In genomic region chr5:108728566-108729305, GRCh38 we compare ENCODE assay signal across 8 cellular contexts. TPM values are rescaled to one million over a fixed set of nuclear protein-coding genes. Genes with fewer than 3 reads are reported as not detected.
DNase-seq lines count a peak whose midpoint lies in the region; ATAC-seq and TF ChIP-seq lines count a peak whose summit lies in the region.

No MANE protein-coding gene starts in this region.

- no peaks in the 10 kb centered on the region for H3K27me3 ChIP-seq in mesendoderm (ENCODE audit: insufficient read depth, low read length, poor library complexity)

- TSS peak; percentile 81 for BruUV-seq in MCF 10A (replicated peaks; lab: Mats Ljungman, UMichigan)

- H3K79me2 ChIP-seq in mesendoderm (ENCODE audit: control insufficient read depth, insufficient read depth, low read length), result no peaks in the 10 kb centered on the region

- CTCF ChIA-PET in MCF 10A (lab: Yijun Ruan, JAX), result interaction anchor here (0.6 to 2.0 kb wide), 13 partner anchors 11 to 726 kb away, joined by 3 to 15 read pairs (median 4); partner anchors contain the start of gene FER

- peak overlapping the region; percentile 99 for H3K27ac Mint-ChIP-seq in MCF 10A (ENCODE audit: low read depth, unreplicated experiment)
- peak overlapping the region; percentile 88 for H3K27ac Mint-ChIP-seq in stimulated activated naive CD8-positive, alpha-beta T cell treated with anti-CD3 and anti-CD28 coated beads, Interleukin-15, Interleukin-2, amounts not matched to agents 100 ng/mL and 50 ng/mL, for 24 hours

- H2AK5ac ChIP-seq in mesendoderm (ENCODE audit: low read length), result no peak overlapping the region

- no peaks in the 10 kb centered on the region for H3K36me3 ChIP-seq in mesendoderm (ENCODE audit: control insufficient read depth, insufficient read depth, low read length)

- intact Hi-C loops in MCF 10A (cut with micrococcal nuclease), result loop anchor here (1.0 to 5.0 kb wide), 2 partner anchors 19 to 71 kb away; partner anchors contain the start of gene FER

- no peaks in the 10 kb centered on the region for H3K36me3 Mint-ChIP-seq in MCF 10A (ENCODE audit: insufficient read depth, unreplicated experiment)
- no peaks in the 10 kb centered on the region for H3K36me3 Mint-ChIP-seq in stimulated activated naive CD8-positive, alpha-beta T cell treated with anti-CD3 and anti-CD28 coated beads, Interleukin-15, Interleukin-2, amounts not matched to agents 100 ng/mL and 50 ng/mL, for 24 hours (ENCODE audit: low read depth)

- TF ChIP-seq CTCF in MCF 10A (IDR thresholded peaks at IDR 0.05; ENCODE audit: unreplicated experiment), result no peak

- no peak overlapping the region for H3K23ac ChIP-seq in mesendoderm (ENCODE audit: low read length)

- H3K4me1 ChIP-seq in mesendoderm (ENCODE audit: control insufficient read depth, low read depth, low read length), result peaks cover 6% of the 10 kb centered on the region

- DNase-seq in MCF 10A (ENCODE audit: unreplicated experiment) (peak; percentile 32), mesendoderm (no peak), globus pallidus (ENCODE audit: low spot score) (no peak), midbrain (lab: John Stamatoyannopoulos, UW) (no peak)

- H2BK120ac ChIP-seq in mesendoderm (ENCODE audit: low read depth, low read length), result no peak overlapping the region

- no peaks in the 10 kb centered on the region for H3K79me1 ChIP-seq in mesendoderm (ENCODE audit: low read length)

- no CpG with 5 or more reads among the region's 15 CpGs for WGBS in mesendoderm (ENCODE audit: extremely low coverage, insufficient coverage, low lambda C conversion rate)

- H3K4me1 Mint-ChIP-seq in MCF 10A (ENCODE audit: insufficient read depth, unreplicated experiment), result peaks cover 27% of the 10 kb centered on the region
- H3K4me1 Mint-ChIP-seq in stimulated activated naive CD8-positive, alpha-beta T cell treated with anti-CD3 and anti-CD28 coated beads, Interleukin-15, Interleukin-2, amounts not matched to agents 100 ng/mL and 50 ng/mL, for 24 hours (ENCODE audit: low read depth), result peaks cover 44% of the 10 kb centered on the region

- no peak overlapping the region for H3K4ac ChIP-seq in mesendoderm (ENCODE audit: low read depth, low read length)

- no peaks in the 10 kb centered on the region for H3K27me3 Mint-ChIP-seq in MCF 10A (ENCODE audit: insufficient read depth, unreplicated experiment)
- H3K27me3 Mint-ChIP-seq in stimulated activated naive CD8-positive, alpha-beta T cell treated with anti-CD3 and anti-CD28 coated beads, Interleukin-15, Interleukin-2, amounts not matched to agents 100 ng/mL and 50 ng/mL, for 24 hours, result peaks cover 49% of the 10 kb centered on the region

- peak overlapping the region; percentile 6 for H3K18ac ChIP-seq in mesendoderm (ENCODE audit: low read length)

- peak overlapping the region; percentile 33 for H3K27ac ChIP-seq in mesendoderm (ENCODE audit: low read depth, low read length)

- H3K56ac ChIP-seq in mesendoderm (ENCODE audit: low read length), result peak overlapping the region; percentile 78

- POLR2A ChIA-PET in MCF 10A (lab: Yijun Ruan, JAX), result interaction anchor here (0.6 to 5.2 kb wide), 52 partner anchors 8 to 1442 kb away, joined by 3 to 206 read pairs (median 5); partner anchors contain the start of genes FBXL17, FER, MAN2A1 and PJA2

- peak overlapping the region; percentile 58 for H3K9ac ChIP-seq in mesendoderm (ENCODE audit: low read length)

- no peak overlapping the region for H4K5ac ChIP-seq in mesendoderm (ENCODE audit: low read length)

- H2BK15ac ChIP-seq in mesendoderm (replicated peaks; ENCODE audit: low read depth), result no peak overlapping the region

- peak overlapping the region; percentile 77 for H3K4me3 Mint-ChIP-seq in MCF 10A (ENCODE audit: unreplicated experiment)
- H3K4me3 Mint-ChIP-seq in stimulated activated naive CD8-positive, alpha-beta T cell treated with anti-CD3 and anti-CD28 coated beads, Interleukin-15, Interleukin-2, amounts not matched to agents 100 ng/mL and 50 ng/mL, for 24 hours, result peak overlapping the region; percentile 87

- H4K8ac ChIP-seq in mesendoderm (ENCODE audit: low read depth, low read length), result peak overlapping the region; percentile 6

- H3K4me3 ChIP-seq in mesendoderm (ENCODE audit: low read length), result no peak overlapping the region

- H3K9me3 Mint-ChIP-seq in MCF 10A (ENCODE audit: unreplicated experiment), result no peaks in the 10 kb centered on the region
- no peaks in the 10 kb centered on the region for H3K9me3 Mint-ChIP-seq in stimulated activated naive CD8-positive, alpha-beta T cell treated with anti-CD3 and anti-CD28 coated beads, Interleukin-15, Interleukin-2, amounts not matched to agents 100 ng/mL and 50 ng/mL, for 24 hours

- peak overlapping the region; percentile 36 for H3K4me2 ChIP-seq in mesendoderm (ENCODE audit: low read length)

- peak overlapping the region; percentile 28 for H2BK5ac ChIP-seq in mesendoderm (ENCODE audit: low read length)

- peak; percentile 38 for ATAC-seq in GM18907 (IDR thresholded peaks at IDR 0.05; ENCODE audit: unreplicated experiment)
- ATAC-seq in HG02943 (IDR thresholded peaks at IDR 0.05; ENCODE audit: low read depth, unreplicated experiment), result peak; percentile 31
- peak; percentile 18 for ATAC-seq in SK-N-SH treated with all-trans-retinoic acid at 6 μM for 48 hours

TF ChIP-seq in SK-N-SH treated with all-trans-retinoic acid at 6 μM for 48 hours, 23 proteins besides CTCF, POLR2A, EP300 and RAD21:
- TF ChIP-seq RARB (CRISPR knock-in tag; IDR thresholded peaks at IDR 0.05), result no peak
- no peak for TF ChIP-seq ZNF70 (CRISPR knock-in tag; IDR thresholded peaks at IDR 0.05)
- TF ChIP-seq TSHZ2 (CRISPR knock-in tag; IDR thresholded peaks at IDR 0.05), result no peak
- no peak for TF ChIP-seq ZNF565 (CRISPR knock-in tag; conservative IDR thresholded peaks at IDR 0.05; ENCODE audit: low read depth)
- no peak for TF ChIP-seq ZFP30 (CRISPR knock-in tag; IDR thresholded peaks at IDR 0.05)

RNA-seq across cellular contexts. Expression of gene FER, which starts 19.0 kb away (rescaled TPM):
- total RNA-seq in MCF 10A (2022), result 71.1 and 73.4 TPM in 2 replicates
- polyA plus RNA-seq in mesendoderm (2013, experiment 1 of 2), result 11.9 TPM
- polyA plus RNA-seq in mesendoderm (2013, experiment 2 of 2), result 10.1 TPM
